Comparison of ENCODE assay signal across 7 cellular contexts in genomic region chr15:44194397-44195150, GRCh38. TPM values are rescaled to one million over a fixed set of nuclear protein-coding genes. Genes with fewer than 3 reads are reported as not detected.
DNase-seq lines count a peak whose midpoint lies in the region; ATAC-seq, FAIRE-seq and TF ChIP-seq lines count a peak whose summit lies in the region.

No MANE protein-coding gene starts in this region.

- DNase-seq in OCI-LY7 (ENCODE audit: low spot score) (no peak), activated gamma-delta T cell (lab: John Stamatoyannopoulos, UW) (peak; percentile 15), frontal cortex (ENCODE audit: low spot score in 2 of 2) (peak; percentile 32 to 39), osteoblast (ENCODE audit: insufficient read length, low spot score, missing footprints) (peak; percentile 78), urothelium cell line (ENCODE audit: low spot score) (peak; percentile 45)

- no peak for TF ChIP-seq CTCF in OCI-LY7 (conservative IDR thresholded peaks at IDR 0.05; ENCODE audit: low read length)
- no peak for TF ChIP-seq CTCF in osteoblast (IDR thresholded peaks at IDR 0.05; ENCODE audit: extremely low read depth, low read depth, low read length)

- no peaks in the 10 kb centered on the region for H3K36me3 ChIP-seq in OCI-LY7 (ENCODE audit: insufficient read depth, low read length)
- H3K36me3 ChIP-seq in osteoblast (ENCODE audit: insufficient read depth, low read length) = no peaks in the 10 kb centered on the region

- H3K9me2 ChIP-seq in OCI-LY7 (ENCODE audit: insufficient read depth, low read length) = no peaks in the 10 kb centered on the region

- H3K79me2 ChIP-seq in OCI-LY7 (ENCODE audit: insufficient read depth, low read depth, low read length) (no peaks in the 10 kb centered on the region), osteoblast (ENCODE audit: insufficient read depth, low read length) (peaks cover 39% of the 10 kb centered on the region)

- intact Hi-C loops in OCI-LY7 (cut with micrococcal nuclease; ENCODE audit: unreplicated experiment) = no loop called here

- ATAC-seq in GM18517 (IDR thresholded peaks at IDR 0.05; ENCODE audit: unreplicated experiment) (peak; percentile 14), HG02970 (IDR thresholded peaks at IDR 0.05; ENCODE audit: low FRiP score, unreplicated experiment) (peak; percentile 34)

- POLR2A ChIA-PET in OCI-LY7 (lab: Charles Lee) = no interaction called here

- no TSS peak for BruUV-seq in OCI-LY7 (replicated peaks; lab: Mats Ljungman, UMichigan)

- H3K9me3 ChIP-seq in OCI-LY7 (ENCODE audit: low read length) (no peaks in the 10 kb centered on the region), osteoblast (ENCODE audit: low read depth, low read length) (no peaks in the 10 kb centered on the region)

- peaks cover 3% of the 10 kb centered on the region for H3K4me1 ChIP-seq in OCI-LY7 (ENCODE audit: insufficient read depth, low read length, poor library complexity, severe bottlenecking)
- H3K4me1 ChIP-seq in osteoblast (ENCODE audit: insufficient read depth, low read length) = peaks cover 18% of the 10 kb centered on the region

- H2AFZ ChIP-seq in OCI-LY7 (ENCODE audit: low read length) (peak overlapping the region; percentile 97; the same call in 1 of the 2 replicates), osteoblast (ENCODE audit: low read length) (peak overlapping the region; percentile 94)

- CTCF ChIA-PET in OCI-LY7 (lab: Charles Lee; ENCODE audit: unreplicated experiment) = no interaction called here

- H3K4me3 ChIP-seq in OCI-LY7 (ENCODE audit: low read depth, low read length, poor library complexity, severe bottlenecking) (peak overlapping the region; percentile 65), osteoblast (ENCODE audit: insufficient read depth, low read length) (peak overlapping the region; percentile 78)

- H4K20me1 ChIP-seq in OCI-LY7 (ENCODE audit: insufficient read depth, low read length) = no peaks in the 10 kb centered on the region
- no peaks in the 10 kb centered on the region for H4K20me1 ChIP-seq in osteoblast (ENCODE audit: insufficient read depth, low read length)

- H3K27me3 ChIP-seq in osteoblast (ENCODE audit: insufficient read depth, low read length) = peaks cover 26% of the 10 kb centered on the region

- FAIRE-seq in frontal cortex (lab: Jason Lieb, UNC) (no peak), urothelium cell line (lab: Jason Lieb, UNC) (peak; percentile 5)

- H3K4me2 ChIP-seq in OCI-LY7 (ENCODE audit: low read length) (peak overlapping the region; percentile 82), osteoblast (ENCODE audit: insufficient read depth, low read length) (peak overlapping the region; percentile 96)

- H3K27ac ChIP-seq in OCI-LY7 (ENCODE audit: low read depth, low read length, poor library complexity, severe bottlenecking) = no peak overlapping the region
- peak overlapping the region; percentile 75 for H3K27ac ChIP-seq in osteoblast (ENCODE audit: low read depth, low read length)

RNA-seq across cellular contexts. Expression of gene FRMD5, which starts 0.5 kb away (rescaled TPM):
- total RNA-seq in OCI-LY7 (2014; rRNA removed; shearing (Covaris generic)) = not detected in 2 replicates
- total RNA-seq in OCI-LY7 (2022) (not detected in 2 replicates), frontal cortex (25.3 TPM), osteoblast (3.3 and 3.5 TPM in 2 replicates)
